Comparison of ENCODE assay signal across 9 cellular contexts in genomic region chr17:2090804-2091534, GRCh38. TPM values are rescaled to one million over a fixed set of nuclear protein-coding genes. Genes with fewer than 3 reads are reported as not detected.
DNase-seq lines count a peak whose midpoint lies in the region; ATAC-seq lines count a peak whose summit lies in the region.
"Had no signal": no experiment of that assay in that cellular context is flagged by ENCODE, and none has a peak within 500 bp of the region (broad histone marks: within the 10 kb centered on the region; RNA-seq: fewer than 3 reads in every experiment).

No MANE protein-coding gene starts in this region.

- H3K9me3 Mint-ChIP-seq in activated naive CD4-positive, alpha-beta T cell treated with anti-CD3 and anti-CD28 coated beads, Interleukin-2, amount 10 ng/mL, durations not matched to agents 7 days and 5 days = no peaks in the 10 kb centered on the region
- no peaks in the 10 kb centered on the region for H3K9me3 Mint-ChIP-seq in activated T-helper 1 cell treated with anti-CD3 and anti-CD28 coated beads, Interleukin-12 subunit alpha, Interleukin-12 subunit beta, Interleukin-2, Interleukin-4 antibody, amounts not matched to agents 30 ng/mL and 10 ng/mL and 1 ng/mL, durations not matched to agents 14 hours and 24 hours and 36 hours
- H3K9me3 Mint-ChIP-seq in stimulated activated effector memory CD8-positive, alpha-beta T cell treated with anti-CD3 and anti-CD28 coated beads, Interleukin-12 subunit alpha, Interleukin-12 subunit beta, amount 100 ng/mL, for 72 hours = no peaks in the 10 kb centered on the region

- intact Hi-C loops in activated T-helper 1 cell treated with anti-CD3 and anti-CD28 coated beads, Interleukin-12 subunit alpha, Interleukin-12 subunit beta, Interleukin-2, Interleukin-4 antibody, amounts not matched to agents 30 ng/mL and 10 ng/mL and 1 ng/mL, durations not matched to agents 14 hours and 24 hours and 36 hours (cut with micrococcal nuclease) = no loop called here
- intact Hi-C loops in right cardiac atrium (cut with DNase I) = loop anchor here in 2 of 4 donors (2.0 to 10.0 kb wide), 3 partner anchors 32 to 144 kb away; no protein-coding TSS in a partner anchor

- H3K4me3 ChIP-seq in right cardiac atrium (ENCODE audit: low read length) = no peak overlapping the region

- H3K4me1 ChIP-seq in right cardiac atrium (ENCODE audit: control insufficient read depth, insufficient read depth, low read length) = peaks cover 36% of the 10 kb centered on the region

- CTCF ChIA-PET in activated naive CD4-positive, alpha-beta T cell treated with anti-CD3 and anti-CD28 coated beads, Interleukin-2, amount 10 ng/mL, durations not matched to agents 7 days and 5 days (lab: Charles Lee) = interaction anchor here (0.6 to 5.9 kb wide), 8 partner anchors 11 to 154 kb away, joined by 3 to 40 read pairs (median 4); no protein-coding TSS in a partner anchor

- no peak for DNase-seq in activated naive CD4-positive, alpha-beta T cell treated with anti-CD3 and anti-CD28 coated beads, Interleukin-2, amount 10 ng/mL, durations not matched to agents 7 days and 5 days
- DNase-seq in activated naive CD4-positive, alpha-beta T cell treated with Interleukin-2 at 50 U/mL for 16 hours = no peak
- no peak for DNase-seq in activated T-helper 1 cell treated with anti-CD3 and anti-CD28 coated beads, Interleukin-12 subunit alpha, Interleukin-12 subunit beta, Interleukin-2, Interleukin-4 antibody, amounts not matched to agents 30 ng/mL and 10 ng/mL and 1 ng/mL, durations not matched to agents 14 hours and 24 hours and 36 hours (ENCODE audit: low spot score)
- DNase-seq in right cardiac atrium = peak; percentile 69 to 81 (median 71)
- DNase-seq in stimulated activated effector memory CD8-positive, alpha-beta T cell treated with anti-CD3 and anti-CD28 coated beads, Interleukin-12 subunit alpha, Interleukin-12 subunit beta, amount 100 ng/mL, for 72 hours (ENCODE audit: low spot score in 2 of 2) = no peak
- no peak for DNase-seq in NOMO-1 treated with dmso at 0.1 percent for 144 hours (lab: John Stamatoyannopoulos, UW; ENCODE audit: unreplicated experiment)

- peak; percentile 56 to 72 for ATAC-seq in right cardiac atrium
- ATAC-seq in stimulated activated effector memory CD8-positive, alpha-beta T cell treated with anti-CD3 and anti-CD28 coated beads, Interleukin-12 subunit alpha, Interleukin-12 subunit beta, amount 100 ng/mL, for 72 hours = no peak
- no peak for ATAC-seq in GM21381 (IDR thresholded peaks at IDR 0.05; ENCODE audit: unreplicated experiment)
- no peak for ATAC-seq in HG03460 (IDR thresholded peaks at IDR 0.05; ENCODE audit: unreplicated experiment)

- no peak overlapping the region for H3K27ac Mint-ChIP-seq in activated naive CD4-positive, alpha-beta T cell treated with anti-CD3 and anti-CD28 coated beads, Interleukin-2, amount 10 ng/mL, durations not matched to agents 7 days and 5 days
- peak overlapping the region; percentile 11 for H3K27ac Mint-ChIP-seq in activated T-helper 1 cell treated with anti-CD3 and anti-CD28 coated beads, Interleukin-12 subunit alpha, Interleukin-12 subunit beta, Interleukin-2, Interleukin-4 antibody, amounts not matched to agents 30 ng/mL and 10 ng/mL and 1 ng/mL, durations not matched to agents 14 hours and 24 hours and 36 hours
- H3K27ac Mint-ChIP-seq in stimulated activated effector memory CD8-positive, alpha-beta T cell treated with anti-CD3 and anti-CD28 coated beads, Interleukin-12 subunit alpha, Interleukin-12 subunit beta, amount 100 ng/mL, for 72 hours = peak overlapping the region; percentile 15

- peak overlapping the region; percentile 73 for H3K4me3 Mint-ChIP-seq in activated naive CD4-positive, alpha-beta T cell treated with anti-CD3 and anti-CD28 coated beads, Interleukin-2, amount 10 ng/mL, durations not matched to agents 7 days and 5 days
- H3K4me3 Mint-ChIP-seq in activated T-helper 1 cell treated with anti-CD3 and anti-CD28 coated beads, Interleukin-12 subunit alpha, Interleukin-12 subunit beta, Interleukin-2, Interleukin-4 antibody, amounts not matched to agents 30 ng/mL and 10 ng/mL and 1 ng/mL, durations not matched to agents 14 hours and 24 hours and 36 hours = peak overlapping the region; percentile 87
- H3K4me3 Mint-ChIP-seq in stimulated activated effector memory CD8-positive, alpha-beta T cell treated with anti-CD3 and anti-CD28 coated beads, Interleukin-12 subunit alpha, Interleukin-12 subunit beta, amount 100 ng/mL, for 72 hours = peak overlapping the region; percentile 77

- no peaks in the 10 kb centered on the region for H3K27me3 ChIP-seq in right cardiac atrium (ENCODE audit: control insufficient read depth, insufficient read depth)
- H3K27me3 ChIP-seq: dorsolateral prefrontal cortex had no signal

- H3K36me3 Mint-ChIP-seq in activated naive CD4-positive, alpha-beta T cell treated with anti-CD3 and anti-CD28 coated beads, Interleukin-2, amount 10 ng/mL, durations not matched to agents 7 days and 5 days = peaks cover 26% of the 10 kb centered on the region
- peaks cover 17% of the 10 kb centered on the region for H3K36me3 Mint-ChIP-seq in activated T-helper 1 cell treated with anti-CD3 and anti-CD28 coated beads, Interleukin-12 subunit alpha, Interleukin-12 subunit beta, Interleukin-2, Interleukin-4 antibody, amounts not matched to agents 30 ng/mL and 10 ng/mL and 1 ng/mL, durations not matched to agents 14 hours and 24 hours and 36 hours (ENCODE audit: low read depth)
- H3K36me3 Mint-ChIP-seq in stimulated activated effector memory CD8-positive, alpha-beta T cell treated with anti-CD3 and anti-CD28 coated beads, Interleukin-12 subunit alpha, Interleukin-12 subunit beta, amount 100 ng/mL, for 72 hours = peaks cover 23% of the 10 kb centered on the region

- H3K9me3 ChIP-seq in right cardiac atrium (ENCODE audit: control insufficient read depth, low read length) = no peaks in the 10 kb centered on the region

- peak overlapping the region; percentile 55 for H3K27ac ChIP-seq in right cardiac atrium (ENCODE audit: low read length)

- H3K4me1 Mint-ChIP-seq in activated naive CD4-positive, alpha-beta T cell treated with anti-CD3 and anti-CD28 coated beads, Interleukin-2, amount 10 ng/mL, durations not matched to agents 7 days and 5 days = peaks cover 69% of the 10 kb centered on the region
- peaks cover 69% of the 10 kb centered on the region for H3K4me1 Mint-ChIP-seq in activated T-helper 1 cell treated with anti-CD3 and anti-CD28 coated beads, Interleukin-12 subunit alpha, Interleukin-12 subunit beta, Interleukin-2, Interleukin-4 antibody, amounts not matched to agents 30 ng/mL and 10 ng/mL and 1 ng/mL, durations not matched to agents 14 hours and 24 hours and 36 hours (ENCODE audit: low read depth)
- peaks cover 63% of the 10 kb centered on the region for H3K4me1 Mint-ChIP-seq in stimulated activated effector memory CD8-positive, alpha-beta T cell treated with anti-CD3 and anti-CD28 coated beads, Interleukin-12 subunit alpha, Interleukin-12 subunit beta, amount 100 ng/mL, for 72 hours

- WGBS in right cardiac atrium = 32% methylated on average over 2 of the region's 2 CpGs

- no peaks in the 10 kb centered on the region for H3K27me3 Mint-ChIP-seq in activated naive CD4-positive, alpha-beta T cell treated with anti-CD3 and anti-CD28 coated beads, Interleukin-2, amount 10 ng/mL, durations not matched to agents 7 days and 5 days
- H3K27me3 Mint-ChIP-seq in activated T-helper 1 cell treated with anti-CD3 and anti-CD28 coated beads, Interleukin-12 subunit alpha, Interleukin-12 subunit beta, Interleukin-2, Interleukin-4 antibody, amounts not matched to agents 30 ng/mL and 10 ng/mL and 1 ng/mL, durations not matched to agents 14 hours and 24 hours and 36 hours (ENCODE audit: insufficient read depth) = peaks cover 1% of the 10 kb centered on the region

RNA-seq across cellular contexts. Expression of gene HIC1, which starts 36.1 kb away (rescaled TPM):
- total RNA-seq in activated T-helper 1 cell treated with anti-CD3 and anti-CD28 coated beads, Interleukin-12 subunit alpha, Interleukin-12 subunit beta, Interleukin-2, Interleukin-4 antibody, amounts not matched to agents 30 ng/mL and 10 ng/mL and 1 ng/mL, durations not matched to agents 14 hours and 24 hours and 36 hours = 45.6 and 47.0 TPM in 2 replicates
- total RNA-seq in right cardiac atrium = 10 to 100 TPM; 16.9 to 33.0 (median 24.7) TPM
- polyA plus RNA-seq in right cardiac atrium = 10.3 TPM

RNA-seq across cellular contexts. Expression of gene OVCA2, which starts 49.1 kb away (rescaled TPM):
- 43.9 and 44.0 TPM in 2 replicates for total RNA-seq in activated T-helper 1 cell treated with anti-CD3 and anti-CD28 coated beads, Interleukin-12 subunit alpha, Interleukin-12 subunit beta, Interleukin-2, Interleukin-4 antibody, amounts not matched to agents 30 ng/mL and 10 ng/mL and 1 ng/mL, durations not matched to agents 14 hours and 24 hours and 36 hours
- total RNA-seq in right cardiac atrium = 10 to 100 TPM; 15.3 to 29.4 (median 20.5) TPM
- polyA plus RNA-seq in right cardiac atrium = 35.6 TPM

Comparison
In these comparisons a context has a peak if more than half of its experiments do, and no peak if none do; other contexts are left out.
1. DNase-seq: peak in right cardiac atrium (3 of 3); none in activated naive CD4-positive, alpha-beta T cell treated with anti-CD3 and anti-CD28 coated beads, Interleukin-2, amount 10 ng/mL, durations not matched to agents 7 days and 5 days (single experiment), activated naive CD4-positive, alpha-beta T cell treated with Interleukin-2 at 50 U/mL for 16 hours (single experiment), activated T-helper 1 cell treated with anti-CD3 and anti-CD28 coated beads, Interleukin-12 subunit alpha, Interleukin-12 subunit beta, Interleukin-2, Interleukin-4 antibody, amounts not matched to agents 30 ng/mL and 10 ng/mL and 1 ng/mL, durations not matched to agents 14 hours and 24 hours and 36 hours (single experiment), stimulated activated effector memory CD8-positive, alpha-beta T cell treated with anti-CD3 and anti-CD28 coated beads, Interleukin-12 subunit alpha, Interleukin-12 subunit beta, amount 100 ng/mL, for 72 hours (0 of 2) and NOMO-1 treated with dmso at 0.1 percent for 144 hours (single experiment).
2. ATAC-seq: peak in right cardiac atrium (2 of 2); none in stimulated activated effector memory CD8-positive, alpha-beta T cell treated with anti-CD3 and anti-CD28 coated beads, Interleukin-12 subunit alpha, Interleukin-12 subunit beta, amount 100 ng/mL, for 72 hours (single experiment), GM21381 (single experiment) and HG03460 (single experiment).
3. Peak in every context shown above with its lines, with median percentiles within 50 percentile points of each other: H3K4me3 Mint-ChIP-seq.